In genomic region chr20:51362254-51362653, GRCh38 we compare ENCODE assay signal across 2 cellular contexts.
TF ChIP-seq lines count a peak whose summit lies in the region.

No MANE protein-coding gene starts in this region.

TF ChIP-seq in A549, 52 proteins besides CTCF, POLR2A, EP300 and RAD21:
- TF ChIP-seq TFCP2L1 (CRISPR knock-in tag; IDR thresholded peaks at IDR 0.05) (no peak), HOXB5 (CRISPR knock-in tag; IDR thresholded peaks at IDR 0.05) (no peak), FOSL2 (IDR thresholded peaks at IDR 0.05) (no peak), FOSL2 (CRISPR knock-in tag; IDR thresholded peaks at IDR 0.05) (no peak), JUNB (IDR thresholded peaks at IDR 0.05) (no peak), NFE2L2 (conservative IDR thresholded peaks at IDR 0.05; ENCODE audit: low read length) (no peak), KDM1A (IDR thresholded peaks at IDR 0.05; ENCODE audit: low read depth) (no peak), MAX (IDR thresholded peaks at IDR 0.05) (no peak), EHMT2 (IDR thresholded peaks at IDR 0.05; ENCODE audit: low read depth) (no peak), HEYL (CRISPR knock-in tag; IDR thresholded peaks at IDR 0.05) (no peak), ZFP36 (IDR thresholded peaks at IDR 0.05; ENCODE audit: borderline replicate concordance, partially characterized antibody) (no peak)
- TF ChIP-seq, protein P1, sequence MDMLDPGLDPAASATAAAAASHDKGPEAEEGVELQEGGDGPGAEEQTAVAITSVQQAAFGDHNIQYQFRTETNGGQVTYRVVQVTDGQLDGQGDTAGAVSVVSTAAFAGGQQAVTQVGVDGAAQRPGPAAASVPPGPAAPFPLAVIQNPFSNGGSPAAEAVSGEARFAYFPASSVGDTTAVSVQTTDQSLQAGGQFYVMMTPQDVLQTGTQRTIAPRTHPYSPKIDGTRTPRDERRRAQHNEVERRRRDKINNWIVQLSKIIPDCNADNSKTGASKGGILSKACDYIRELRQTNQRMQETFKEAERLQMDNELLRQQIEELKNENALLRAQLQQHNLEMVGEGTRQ (IDR thresholded peaks at IDR 0.05) = no peak

TF ChIP-seq in endothelial cell of umbilical vein, 7 proteins besides CTCF, POLR2A, EP300 and RAD21:
- TF ChIP-seq POLR2AphosphoS5 (IDR thresholded peaks at IDR 0.05; ENCODE audit: insufficient read depth, low read depth, low read length) = no peak
